Comparison of ENCODE assay signal across 27 cellular contexts in the genomic region with DNA sequence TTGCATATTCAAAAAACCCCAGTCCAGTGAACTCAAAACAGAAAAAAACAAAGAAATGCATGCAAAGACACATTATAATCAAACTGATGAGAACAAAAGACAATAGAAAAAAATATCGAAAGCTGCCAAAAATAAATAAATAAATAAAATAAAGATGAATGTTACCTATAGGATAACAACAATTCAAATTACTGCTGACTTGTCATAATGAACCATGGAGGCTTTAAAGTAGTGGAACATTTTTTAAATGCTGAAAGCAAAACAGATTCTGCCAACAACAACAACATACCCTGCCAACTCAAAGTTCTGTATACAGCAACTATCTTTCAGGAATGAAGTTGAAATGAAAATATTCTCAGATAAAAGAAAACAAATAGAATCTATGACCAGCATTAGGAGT.
"Had no signal": no experiment of that assay in that cellular context is flagged by ENCODE, and none has a peak within 500 bp of the region (broad histone marks: within the 10 kb centered on the region; RNA-seq: fewer than 3 reads in every experiment).

No MANE protein-coding gene starts in this region.

- H3K27me3 ChIP-seq: colonic mucosa, esophagus squamous epithelium, foreskin keratinocyte, gastrocnemius medialis had no signal

- FAIRE-seq: endometrium, endothelial cell of umbilical vein had no signal

- H3K4me1 ChIP-seq: colonic mucosa, esophagus muscularis mucosa, esophagus squamous epithelium, foreskin keratinocyte, gastrocnemius medialis, gastroesophageal sphincter, heart left ventricle, heart right ventricle had no signal

- H3K4me3 ChIP-seq: colonic mucosa, coronary artery, dorsolateral prefrontal cortex, esophagus muscularis mucosa, esophagus squamous epithelium, gastrocnemius medialis, gastroesophageal sphincter, heart left ventricle, heart right ventricle, hepatocyte had no signal

- H3K79me2 ChIP-seq: hepatocyte had no signal

- H3K4me2 ChIP-seq: hepatocyte had no signal

- ATAC-seq: effector memory CD8-positive, alpha-beta T cell; esophagus mucosa; foreskin keratinocyte; gastrocnemius medialis; gastroesophageal sphincter; heart left ventricle; heart right ventricle had no signal

- H3K9me3 ChIP-seq: colonic mucosa, esophagus muscularis mucosa, esophagus squamous epithelium, gastrocnemius medialis, gastroesophageal sphincter, heart right ventricle had no signal

- H3K27ac ChIP-seq: colonic mucosa, coronary artery, dorsolateral prefrontal cortex, epithelial cell of prostate, esophagus muscularis mucosa, esophagus squamous epithelium, foreskin keratinocyte, gastrocnemius medialis, gastroesophageal sphincter, heart left ventricle, heart right ventricle, hepatocyte had no signal

- DNase-seq: colonic mucosa; cortex of kidney; dermis blood vessel endothelial cell; dorsolateral prefrontal cortex; effector CD4-positive, alpha-beta T cell; effector CD8-positive, alpha-beta T cell; effector memory CD4-positive, alpha-beta T cell; effector memory CD8-positive, alpha-beta T cell; endodermal cell; erythroblast; esophagus squamous epithelium; foreskin fibroblast; foreskin keratinocyte; foreskin melanocyte; gastrocnemius medialis; glutamatergic neuron; head of caudate nucleus; heart left ventricle; heart right ventricle had no signal

- H3K36me3 ChIP-seq: colonic mucosa, esophagus muscularis mucosa, esophagus squamous epithelium, gastrocnemius medialis, gastroesophageal sphincter, heart left ventricle, heart right ventricle had no signal

- H2AFZ ChIP-seq: hepatocyte had no signal
